1 cellular context compared by ENCODE assay signal in genomic region chr15:40085225-40085624, GRCh38.
TF ChIP-seq lines count a peak whose summit lies in the region.

No MANE protein-coding gene starts in this region.

TF ChIP-seq in GM12891, 5 proteins besides CTCF, POLR2A, EP300 and RAD21:
- TF ChIP-seq POU2F2 (IDR thresholded peaks at IDR 0.05; ENCODE audit: low read depth, low read length) (no peak), POLR2AphosphoS5 (IDR thresholded peaks at IDR 0.05; ENCODE audit: low read depth, low read length) (no peak), TAF1 (IDR thresholded peaks at IDR 0.05; ENCODE audit: low read depth, low read length) (no peak), PAX5 (IDR thresholded peaks at IDR 0.05; ENCODE audit: insufficient read depth, low read length, severe bottlenecking) (no peak), SPI1 (IDR thresholded peaks at IDR 0.05; ENCODE audit: low read depth, low read length) (no peak)
